Comparison of ENCODE assay signal across 8 cellular contexts in genomic region chr15:89112341-89112971, GRCh38. TPM values are rescaled to one million over a fixed set of nuclear protein-coding genes. Genes with fewer than 3 reads are reported as not detected.
DNase-seq lines count a peak whose midpoint lies in the region; ATAC-seq and TF ChIP-seq lines count a peak whose summit lies in the region.

No MANE protein-coding gene starts in this region.

- H3K9me3 Mint-ChIP-seq in GM23338, result no peaks in the 10 kb centered on the region

- in situ Hi-C loops in gastrocnemius medialis (cut with MboI; ENCODE audit: low sequenced_read_pairs in 4 of 4), result no loop called here

- no peaks in the 10 kb centered on the region for H3K9me3 ChIP-seq in esophagus (ENCODE audit: control insufficient read depth in 2 of 2, insufficient read depth in 1 of 2, low read depth in 1 of 2, low read length in 1 of 2)
- H3K9me3 ChIP-seq in gastrocnemius medialis, result no peaks in the 10 kb centered on the region

- peaks cover 74% of the 10 kb centered on the region for H3K4me1 ChIP-seq in KMS-11 (ENCODE audit: low read depth, poor library complexity, severe bottlenecking)
- peaks cover 0 to 17% of the 10 kb centered on the region in 2 donors for H3K4me1 ChIP-seq in esophagus (ENCODE audit: control insufficient read depth in 2 of 2, insufficient read depth in 2 of 2, low read length in 1 of 2)
- H3K4me1 ChIP-seq in gastrocnemius medialis, result peaks cover 29 to 77% of the 10 kb centered on the region in 2 donors
- H3K4me1 ChIP-seq in GM23338 (ENCODE audit: insufficient read depth), result peaks cover 17% of the 10 kb centered on the region
- H3K4me1 ChIP-seq in foreskin keratinocyte, result peaks cover 8% of the 10 kb centered on the region

- peak overlapping the region; percentile 5; the same call in 1 of the 2 replicates for H3K9ac ChIP-seq in KMS-11

- H3K27me3 Mint-ChIP-seq in GM23338 (ENCODE audit: insufficient read depth, low read depth, poor library complexity), result peaks cover 6% of the 10 kb centered on the region

- 35 to 43% methylated on average over 1 of the region's 1 CpG for WGBS in esophagus, 2 donors

- intact Hi-C loops in gastrocnemius medialis (cut with DNase I; ENCODE audit: low total_unique reads), result no loop called here

- H3K9me2 ChIP-seq in GM23338 (ENCODE audit: insufficient read depth), result no peaks in the 10 kb centered on the region

- no peaks in the 10 kb centered on the region for H3K27me3 ChIP-seq in KMS-11 (ENCODE audit: insufficient read depth, low read depth)
- H3K27me3 ChIP-seq in esophagus (ENCODE audit: control insufficient read depth in 1 of 2, insufficient read depth in 2 of 2, low read length in 2 of 2), result no peaks in the 10 kb centered on the region
- H3K27me3 ChIP-seq in gastrocnemius medialis, result no peaks in the 10 kb centered on the region
- H3K27me3 ChIP-seq in GM23338 (ENCODE audit: insufficient read depth), result no peaks in the 10 kb centered on the region
- H3K27me3 ChIP-seq in foreskin keratinocyte, result no peaks in the 10 kb centered on the region

- H3K4me2 ChIP-seq in KMS-11 (peak overlapping the region; percentile 88), GM23338 (no peak overlapping the region)

- no peak overlapping the region for H3K27ac Mint-ChIP-seq in GM23338

- peaks cover 78% of the 10 kb centered on the region for H3K4me1 Mint-ChIP-seq in GM23338

- H3K27ac ChIP-seq in KMS-11 (peak overlapping the region; percentile 95), esophagus (ENCODE audit: low read depth in 2 of 2, low read length in 1 of 2) (peak overlapping the region; percentile 28 to 46), gastrocnemius medialis (peak overlapping the region; percentile 69 to 99 (median 77)), GM23338 (ENCODE audit: low read depth) (no peak overlapping the region), foreskin keratinocyte (no peak overlapping the region)

- no peak overlapping the region for H3K4me3 ChIP-seq in KMS-11 (IDR thresholded peaks at IDR 0.05; ENCODE audit: insufficient read depth, low read depth, low read length)
- H3K4me3 ChIP-seq in esophagus (ENCODE audit: low read depth in 1 of 2, low read length in 2 of 2), result no peak overlapping the region
- no peak overlapping the region for H3K4me3 ChIP-seq in gastrocnemius medialis
- no peak overlapping the region for H3K4me3 ChIP-seq in GM23338

- ATAC-seq in GM21447 (IDR thresholded peaks at IDR 0.05; ENCODE audit: unreplicated experiment) (peak; percentile 96), gastrocnemius medialis (peak; percentile 47 to 70), GM23338 (no peak), foreskin keratinocyte (no peak)

- DNase-seq in ELR (ENCODE audit: low read depth) (peak; percentile 57), gastrocnemius medialis (peak in 1 of 2 donors; percentile 47), GM23338 (ENCODE audit: low spot score) (no peak), foreskin keratinocyte (no peak)
- DNase-seq in activated CD4-positive, alpha-beta T cell treated with anti-CD3 and anti-CD28 coated beads for 1 hour, result no peak

- no peak for TF ChIP-seq POLR2A in gastrocnemius medialis (IDR thresholded peaks at IDR 0.05)

- peaks cover 12% of the 10 kb centered on the region for H3K36me3 Mint-ChIP-seq in GM23338 (ENCODE audit: low read depth)

- no peak overlapping the region for H3K4me3 Mint-ChIP-seq in GM23338

- H3K36me3 ChIP-seq in KMS-11 (ENCODE audit: insufficient read depth) (no peaks in the 10 kb centered on the region), esophagus (ENCODE audit: control insufficient read depth in 2 of 2, insufficient read depth in 2 of 2, low read length in 1 of 2) (peaks cover 3 to 5% of the 10 kb centered on the region in 2 donors), gastrocnemius medialis (peaks cover 0 to 15% of the 10 kb centered on the region in 2 donors), GM23338 (ENCODE audit: insufficient read depth) (no peaks in the 10 kb centered on the region)

- H4K20me1 ChIP-seq in KMS-11 (ENCODE audit: insufficient read depth) (no peaks in the 10 kb centered on the region), GM23338 (replicated peaks; ENCODE audit: insufficient read depth) (no peaks in the 10 kb centered on the region)

- TF ChIP-seq CTCF in KMS-11 (conservative IDR thresholded peaks at IDR 0.05; ENCODE audit: low read depth, low read length) (no peak), gastrocnemius medialis (IDR thresholded peaks at IDR 0.05 in 4 of 5, conservative IDR thresholded peaks at IDR 0.05 in 1 of 5) (no peak), GM23338 (conservative IDR thresholded peaks at IDR 0.05; ENCODE audit: low read depth in 2 of 2) (no peak), foreskin keratinocyte (conservative IDR thresholded peaks at IDR 0.05) (no peak)

- H3F3A ChIP-seq in GM23338 (replicated peaks; ENCODE audit: low read depth), result no peaks in the 10 kb centered on the region

- H2AFZ ChIP-seq in KMS-11 (ENCODE audit: low read depth) (peak overlapping the region; percentile 15; the same call in 1 of the 2 replicates), GM23338 (no peak overlapping the region)

- H3K79me2 ChIP-seq in KMS-11 (ENCODE audit: insufficient read depth, low read depth) (peaks cover 12% of the 10 kb centered on the region; the same call in 1 of the 2 replicates), GM23338 (replicated peaks; ENCODE audit: insufficient read depth) (no peaks in the 10 kb centered on the region)

TF ChIP-seq in GM23338, 12 proteins besides CTCF, POLR2A, EP300 and RAD21 (continues in another document):
- TF ChIP-seq ZNF114 (CRISPR knock-in tag; IDR thresholded peaks at IDR 0.05) (no peak), EZH2phosphoT487 (IDR thresholded peaks at IDR 0.05; ENCODE audit: unreplicated experiment) (no peak), EZH2 (IDR thresholded peaks at IDR 0.05; ENCODE audit: low read depth, unreplicated experiment) (no peak), CREB1 (CRISPR knock-in tag; IDR thresholded peaks at IDR 0.05; ENCODE audit: low read depth) (no peak), ETS1 (IDR thresholded peaks at IDR 0.05) (no peak)

RNA-seq across cellular contexts. Expression of gene ABHD2, which starts 24.2 kb away (rescaled TPM):
- 1 to 10 TPM; 3.8 to 6.0 TPM for polyA plus RNA-seq in esophagus
- total RNA-seq in gastrocnemius medialis, result 100 to 1,000 TPM in 1 of 4 donors, 10 to 100 TPM in 3; 19.3 to 150 (median 64.5) TPM
- 15.2 and 15.7 TPM in 2 replicates for total RNA-seq in GM23338 (2014; rRNA removed; shearing (Covaris generic))
- 5.2 and 5.3 TPM in 2 replicates for polyA plus RNA-seq in GM23338 (2016; fragmentation: Nextera tagmentation; extraction: Ambion mirVana)
- 32.7 and 41.4 TPM in 2 replicates for total RNA-seq in foreskin keratinocyte
- polyA plus RNA-seq in foreskin keratinocyte, result 4.9 and 6.5 TPM in 2 replicates

Comparison
In these comparisons a context has a peak if more than half of its experiments do, and no peak if none do; other contexts are left out.
1. ATAC-seq: peak in GM21447 (single experiment) and gastrocnemius medialis (2 of 2); none in GM23338 (single experiment) and foreskin keratinocyte (single experiment).
2. H3K27ac ChIP-seq: peak in KMS-11 (single experiment), esophagus (2 of 2) and gastrocnemius medialis (4 of 4); none in GM23338 (single experiment) and foreskin keratinocyte (single experiment).